ENCODE assay signal across 3 cellular contexts in the genomic region with DNA sequence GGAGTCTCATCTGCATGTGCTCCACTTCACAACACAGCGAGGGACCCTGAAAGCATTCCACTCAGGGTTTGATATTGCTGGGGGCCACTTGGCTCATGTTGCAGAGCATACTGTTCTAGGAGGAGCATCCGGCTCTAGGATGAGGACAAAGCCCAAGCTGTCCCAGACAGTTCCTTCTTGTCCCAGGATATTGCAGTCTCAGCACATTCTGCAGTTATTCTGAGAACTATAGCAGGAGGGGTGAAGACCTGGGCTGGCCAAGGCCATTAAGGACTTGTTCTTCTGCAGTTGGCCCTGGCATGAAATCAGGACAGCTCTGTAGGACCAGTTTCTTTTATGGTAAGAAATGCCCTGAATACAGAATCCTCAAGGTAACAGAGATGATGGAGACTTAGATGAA.
TF ChIP-seq lines count a peak whose summit lies in the region.

No MANE protein-coding gene starts in this region.

TF ChIP-seq in A549, 52 proteins besides CTCF, POLR2A, EP300 and RAD21:
- TF ChIP-seq RARB (CRISPR knock-in tag; IDR thresholded peaks at IDR 0.05) (no peak), MAFK (IDR thresholded peaks at IDR 0.05; ENCODE audit: partially characterized antibody) (peak; percentile 82)

TF ChIP-seq in IMR-90, 13 proteins besides CTCF, POLR2A, EP300 and RAD21:
- TF ChIP-seq SMC3 (IDR thresholded peaks at IDR 0.05; ENCODE audit: low read depth, low read length) (no peak), MAFK (IDR thresholded peaks at IDR 0.05; ENCODE audit: low read depth, low read length) (peak; percentile 65)

TF ChIP-seq in H1, 55 proteins besides CTCF, POLR2A, EP300 and RAD21:
- no peak for TF ChIP-seq TEAD4 (IDR thresholded peaks at IDR 0.05; ENCODE audit: low read depth, low read length)
- TF ChIP-seq MAFK (IDR thresholded peaks at IDR 0.05; ENCODE audit: low read depth, low read length), result no peak
- no peak for TF ChIP-seq NRF1 (IDR thresholded peaks at IDR 0.05; ENCODE audit: low read depth, low read length)
- TF ChIP-seq EGR1 (IDR thresholded peaks at IDR 0.05; ENCODE audit: borderline replicate concordance, low read depth, low read length), result no peak
- TF ChIP-seq CEBPB (IDR thresholded peaks at IDR 0.05; ENCODE audit: low read depth, low read length), result no peak
- TF ChIP-seq, protein P1, sequence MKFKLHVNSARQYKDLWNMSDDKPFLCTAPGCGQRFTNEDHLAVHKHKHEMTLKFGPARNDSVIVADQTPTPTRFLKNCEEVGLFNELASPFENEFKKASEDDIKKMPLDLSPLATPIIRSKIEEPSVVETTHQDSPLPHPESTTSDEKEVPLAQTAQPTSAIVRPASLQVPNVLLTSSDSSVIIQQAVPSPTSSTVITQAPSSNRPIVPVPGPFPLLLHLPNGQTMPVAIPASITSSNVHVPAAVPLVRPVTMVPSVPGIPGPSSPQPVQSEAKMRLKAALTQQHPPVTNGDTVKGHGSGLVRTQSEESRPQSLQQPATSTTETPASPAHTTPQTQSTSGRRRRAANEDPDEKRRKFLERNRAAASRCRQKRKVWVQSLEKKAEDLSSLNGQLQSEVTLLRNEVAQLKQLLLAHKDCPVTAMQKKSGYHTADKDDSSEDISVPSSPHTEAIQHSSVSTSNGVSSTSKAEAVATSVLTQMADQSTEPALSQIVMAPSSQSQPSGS (IDR thresholded peaks at IDR 0.05; ENCODE audit: low read length), result no peak
- no peak for TF ChIP-seq SAP30 (IDR thresholded peaks at IDR 0.05; ENCODE audit: insufficient read depth, insufficient replicate concordance, low read length)
- no peak for TF ChIP-seq SRF (IDR thresholded peaks at IDR 0.05; ENCODE audit: low read depth, low read length)
- TF ChIP-seq GABPA (IDR thresholded peaks at IDR 0.05; ENCODE audit: borderline replicate concordance, insufficient read depth, low read length), result no peak
- no peak for TF ChIP-seq SIN3A (conservative IDR thresholded peaks at IDR 0.05 in 1 of 2, IDR thresholded peaks at IDR 0.05 in 1 of 2; ENCODE audit: low read depth in 1 of 2, low read length in 2 of 2)
- TF ChIP-seq KDM5A (IDR thresholded peaks at IDR 0.05; ENCODE audit: low read length), result no peak
- no peak for TF ChIP-seq CHD2 (IDR thresholded peaks at IDR 0.05; ENCODE audit: low read length)
- no peak for TF ChIP-seq RNF2 (IDR thresholded peaks at IDR 0.05; ENCODE audit: borderline replicate concordance, low read depth, low read length, missing control alignments, poor library complexity, severe bottlenecking)
- TF ChIP-seq TAF7 (optimal IDR thresholded peaks at IDR 0.05; ENCODE audit: borderline replicate concordance, low read depth, low read length), result no peak
- no peak for TF ChIP-seq KDM1A (IDR thresholded peaks at IDR 0.05; ENCODE audit: borderline replicate concordance, low read length)
- no peak for TF ChIP-seq CREB1 (IDR thresholded peaks at IDR 0.05)
- TF ChIP-seq, protein P2, sequence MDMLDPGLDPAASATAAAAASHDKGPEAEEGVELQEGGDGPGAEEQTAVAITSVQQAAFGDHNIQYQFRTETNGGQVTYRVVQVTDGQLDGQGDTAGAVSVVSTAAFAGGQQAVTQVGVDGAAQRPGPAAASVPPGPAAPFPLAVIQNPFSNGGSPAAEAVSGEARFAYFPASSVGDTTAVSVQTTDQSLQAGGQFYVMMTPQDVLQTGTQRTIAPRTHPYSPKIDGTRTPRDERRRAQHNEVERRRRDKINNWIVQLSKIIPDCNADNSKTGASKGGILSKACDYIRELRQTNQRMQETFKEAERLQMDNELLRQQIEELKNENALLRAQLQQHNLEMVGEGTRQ (IDR thresholded peaks at IDR 0.05; ENCODE audit: low read length), result no peak
